In the genomic region with DNA sequence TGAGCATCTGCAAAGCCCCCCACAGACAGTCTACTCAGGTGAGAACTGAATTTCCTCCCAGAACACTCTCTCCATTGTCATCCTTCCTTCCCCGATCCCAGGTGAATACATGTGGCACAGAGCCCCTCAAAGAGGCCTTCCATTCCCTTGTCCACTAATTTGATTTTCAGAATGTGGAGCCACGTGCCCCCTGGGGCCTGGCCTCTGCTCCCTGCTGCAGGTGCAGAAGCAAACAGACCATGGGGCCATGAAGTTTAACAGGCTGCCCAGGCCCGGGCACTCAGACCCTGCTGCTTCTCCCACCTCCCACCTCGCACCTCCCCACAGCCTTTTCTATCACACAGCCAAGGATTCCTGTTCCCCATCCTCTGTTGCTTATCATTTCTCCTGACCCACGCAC, we compare ENCODE assay signal across 10 cellular contexts.
DNase-seq lines count a peak whose midpoint lies in the region; TF ChIP-seq lines count a peak whose summit lies in the region.
"Had no signal": no experiment of that assay in that cellular context is flagged by ENCODE, and none has a peak within 500 bp of the region (broad histone marks: within the 10 kb centered on the region; RNA-seq: fewer than 3 reads in every experiment).

No MANE protein-coding gene starts in this region.

- H3K9ac ChIP-seq in iPS-18a (ENCODE audit: low read length) = no peak overlapping the region

- H3K4me1 ChIP-seq in iPS-18a (ENCODE audit: control insufficient read depth, low read depth, low read length) (peaks cover 39% of the 10 kb centered on the region), spleen (peaks cover 0 to 87% (median 36%) of the 10 kb centered on the region in 6 donors), prostate gland (replicated peaks) (no peaks in the 10 kb centered on the region), sigmoid colon (peaks cover 0 to 22% (median 14%) of the 10 kb centered on the region in 4 donors)

- peak overlapping the region; percentile 2 for H3K4me3 ChIP-seq in iPS-18a (ENCODE audit: low read length)
- H3K4me3 ChIP-seq in spleen = peak overlapping the region in 1 of 8 donors; percentile 56
- H3K4me3 ChIP-seq in prostate gland = no peak overlapping the region
- H3K4me3 ChIP-seq in sigmoid colon = no peak overlapping the region

- H3K9me3 Mint-ChIP-seq in activated CD4-positive, alpha-beta T cell treated with anti-CD3 and anti-CD28 coated beads, Interleukin-2, amount 10 ng/mL, durations not matched to agents 7 days and 5 days = no peaks in the 10 kb centered on the region
- H3K9me3 Mint-ChIP-seq in activated CD4-positive, alpha-beta memory T cell treated with anti-CD3 and anti-CD28 coated beads for 36 hours = no peaks in the 10 kb centered on the region

- POLR2A ChIA-PET in activated CD4-positive, alpha-beta T cell treated with anti-CD3 and anti-CD28 coated beads, Interleukin-2, amount 10 ng/mL, durations not matched to agents 7 days and 5 days (lab: Charles Lee) = no interaction called here
- POLR2A ChIA-PET in activated CD4-positive, alpha-beta memory T cell treated with anti-CD3 and anti-CD28 coated beads for 36 hours (lab: Charles Lee) = no interaction called here

- 45 to 61% (median 55%) methylated on average over 5 of the region's 5 CpGs for WGBS in spleen, 5 donors
- WGBS in prostate gland = 82% methylated on average over 5 of the region's 5 CpGs
- 65 to 86% methylated on average over 5 of the region's 5 CpGs for WGBS in sigmoid colon, 2 donors

- intact Hi-C loops in activated CD4-positive, alpha-beta memory T cell treated with anti-CD3 and anti-CD28 coated beads for 36 hours (cut with micrococcal nuclease) = no loop called here
- intact Hi-C loops in spleen (cut with DNase I; ENCODE audit: low total_unique reads) = no loop called here
- intact Hi-C loops in prostate gland (cut with DNase I) = loop anchor here (10.0 kb wide), 1 partner anchor 198 kb away; no protein-coding TSS in a partner anchor
- intact Hi-C loops in sigmoid colon (cut with DNase I) = no loop called here

- TF ChIP-seq EP300 in sigmoid colon (IDR thresholded peaks at IDR 0.05) = no peak

- H3K27me3 ChIP-seq in iPS-18a (ENCODE audit: control insufficient read depth, insufficient read depth, low read length) (peaks cover 45% of the 10 kb centered on the region), spleen (replicated peaks in 1 of 7) (no peaks in the 10 kb centered on the region), prostate gland (replicated peaks; ENCODE audit: insufficient read depth) (no peaks in the 10 kb centered on the region), sigmoid colon (no peaks in the 10 kb centered on the region)

- peaks cover 18% of the 10 kb centered on the region for H3K4me1 Mint-ChIP-seq in activated CD4-positive, alpha-beta T cell treated with anti-CD3 and anti-CD28 coated beads, Interleukin-2, amount 10 ng/mL, durations not matched to agents 7 days and 5 days
- peaks cover 10% of the 10 kb centered on the region for H3K4me1 Mint-ChIP-seq in activated CD4-positive, alpha-beta memory T cell treated with anti-CD3 and anti-CD28 coated beads for 36 hours (ENCODE audit: low read depth)

- H3K9me3 ChIP-seq in iPS-18a (ENCODE audit: control insufficient read depth, low read depth, low read length) (no peaks in the 10 kb centered on the region), spleen (no peaks in the 10 kb centered on the region), prostate gland (no peaks in the 10 kb centered on the region), sigmoid colon (no peaks in the 10 kb centered on the region)

- no peaks in the 10 kb centered on the region for H3K27me3 Mint-ChIP-seq in activated CD4-positive, alpha-beta T cell treated with anti-CD3 and anti-CD28 coated beads, Interleukin-2, amount 10 ng/mL, durations not matched to agents 7 days and 5 days
- H3K27me3 Mint-ChIP-seq in activated CD4-positive, alpha-beta memory T cell treated with anti-CD3 and anti-CD28 coated beads for 36 hours = no peaks in the 10 kb centered on the region

- TF ChIP-seq POLR2A in spleen (IDR thresholded peaks at IDR 0.05) = no peak
- no peak for TF ChIP-seq POLR2A in prostate gland (IDR thresholded peaks at IDR 0.05)
- TF ChIP-seq POLR2A in sigmoid colon (IDR thresholded peaks at IDR 0.05) = no peak

- TF ChIP-seq CTCF in spleen (IDR thresholded peaks at IDR 0.05 in 8 of 11, conservative IDR thresholded peaks at IDR 0.05 in 3 of 11) = no peak
- TF ChIP-seq CTCF in prostate gland (IDR thresholded peaks at IDR 0.05) = no peak
- TF ChIP-seq CTCF in sigmoid colon (IDR thresholded peaks at IDR 0.05) = no peak

- CTCF ChIA-PET in activated CD4-positive, alpha-beta T cell treated with anti-CD3 and anti-CD28 coated beads, Interleukin-2, amount 10 ng/mL, durations not matched to agents 7 days and 5 days (lab: Charles Lee) = no interaction called here
- CTCF ChIA-PET in activated CD4-positive, alpha-beta memory T cell treated with anti-CD3 and anti-CD28 coated beads for 36 hours (lab: Charles Lee) = interaction anchor here (1.5 to 2.8 kb wide), 2 partner anchors 200 kb away, joined by 3 to 9 read pairs; no protein-coding TSS in a partner anchor

- H3K27ac Mint-ChIP-seq in activated CD4-positive, alpha-beta T cell treated with anti-CD3 and anti-CD28 coated beads, Interleukin-2, amount 10 ng/mL, durations not matched to agents 7 days and 5 days = peak overlapping the region; percentile 89
- peak overlapping the region; percentile 45 for H3K27ac Mint-ChIP-seq in activated CD4-positive, alpha-beta memory T cell treated with anti-CD3 and anti-CD28 coated beads for 36 hours

- no peaks in the 10 kb centered on the region for H3K36me3 Mint-ChIP-seq in activated CD4-positive, alpha-beta T cell treated with anti-CD3 and anti-CD28 coated beads, Interleukin-2, amount 10 ng/mL, durations not matched to agents 7 days and 5 days (ENCODE audit: low read depth)
- H3K36me3 Mint-ChIP-seq in activated CD4-positive, alpha-beta memory T cell treated with anti-CD3 and anti-CD28 coated beads for 36 hours = no peaks in the 10 kb centered on the region

- H3K36me3 ChIP-seq in iPS-18a (ENCODE audit: control insufficient read depth, low read depth, low read length) (no peaks in the 10 kb centered on the region), spleen (no peaks in the 10 kb centered on the region), prostate gland (no peaks in the 10 kb centered on the region), sigmoid colon (no peaks in the 10 kb centered on the region)

- DNase-seq in activated CD4-positive, alpha-beta T cell treated with anti-CD3 and anti-CD28 coated beads, Interleukin-2, amount 10 ng/mL, durations not matched to agents 7 days and 5 days = no peak
- DNase-seq in activated CD4-positive, alpha-beta T cell treated with anti-CD3 and anti-CD28 coated beads for 48 hours = no peak
- DNase-seq in activated CD4-positive, alpha-beta memory T cell treated with anti-CD3 and anti-CD28 coated beads for 36 hours = no peak
- no peak for DNase-seq in spleen
- DNase-seq in prostate gland (ENCODE audit: low spot score) = no peak
- DNase-seq in cerebellum (ENCODE audit: low spot score) = no peak
- DNase-seq in sigmoid colon = no peak
- DNase-seq: ACHN, NCI-H2081 treated with DMSO at 0.1 percent for 48 hours had no signal

- no peak overlapping the region for H3K27ac ChIP-seq in iPS-18a (ENCODE audit: low read length)
- peak overlapping the region; percentile 55 to 92 (median 84) for H3K27ac ChIP-seq in spleen
- no peak overlapping the region for H3K27ac ChIP-seq in prostate gland
- peak overlapping the region in 2 of 4 donors; percentile 9 to 33 for H3K27ac ChIP-seq in sigmoid colon

- no peak overlapping the region for H3K4me3 Mint-ChIP-seq in activated CD4-positive, alpha-beta T cell treated with anti-CD3 and anti-CD28 coated beads, Interleukin-2, amount 10 ng/mL, durations not matched to agents 7 days and 5 days
- peak overlapping the region; percentile 63 for H3K4me3 Mint-ChIP-seq in activated CD4-positive, alpha-beta memory T cell treated with anti-CD3 and anti-CD28 coated beads for 36 hours

Comparison
In these comparisons a context has a peak if more than half of its experiments do, and no peak if none do; other contexts are left out.
1. H3K27ac ChIP-seq: peak in spleen (8 of 8); none in iPS-18a (single experiment) and prostate gland (0 of 2).